Comparison of ENCODE assay signal across 13 cellular contexts in genomic region chr9:88871669-88872068, GRCh38.
"Had no signal": no experiment of that assay in that cellular context is flagged by ENCODE, and none has a peak within 500 bp of the region (broad histone marks: within the 10 kb centered on the region; RNA-seq: fewer than 3 reads in every experiment).

No MANE protein-coding gene starts in this region.

- H3K36me3 ChIP-seq: gastrocnemius medialis, prostate gland, sigmoid colon, tibial nerve had no signal

- ATAC-seq: gastrocnemius medialis; left lobe of liver; natural killer cell; stimulated activated effector memory CD8-positive, alpha-beta T cell treated with anti-CD3 and anti-CD28 coated beads, Interleukin-12 subunit alpha, Interleukin-12 subunit beta, amount 100 ng/mL, for 72 hours; T-cell had no signal

- H3K27ac ChIP-seq: prostate gland had no signal

- H3K9me2 ChIP-seq: SK-N-SH had no signal

- H3K9me3 ChIP-seq: gastrocnemius medialis, prostate gland, sigmoid colon, SK-N-SH had no signal

- DNase-seq: activated CD4-positive, alpha-beta T cell treated with anti-CD3 and anti-CD28 coated beads for 1 hour; activated CD4-positive, alpha-beta T cell treated with anti-CD3 and anti-CD28 coated beads, Interleukin-2, amount 50 U/mL, for 48 hours; activated naive CD4-positive, alpha-beta T cell treated with anti-CD3 and anti-CD28 coated beads, Interleukin-2, amount 10 ng/mL, durations not matched to agents 7 days and 5 days; gastrocnemius medialis; natural killer cell; sigmoid colon; SK-N-SH; T-cell; T-helper 9 cell had no signal

- H3K9ac ChIP-seq: SK-N-SH had no signal

- H3K4me2 ChIP-seq: SK-N-SH had no signal

- H3K4me3 ChIP-seq: gastrocnemius medialis, prostate gland, sigmoid colon, tibial nerve had no signal

- H3K27me3 ChIP-seq: gastrocnemius medialis, sigmoid colon, tibial nerve had no signal

- H3K4me1 ChIP-seq: prostate gland, sigmoid colon had no signal
